In genomic region chr2:45611020-45611737, GRCh38 we compare ENCODE assay signal across 1 cellular context.
TF ChIP-seq lines count a peak whose summit lies in the region.

Gene SRBD1 (minus strand): TSS chr2:45611267. CDS start chr2:45605441, 5,826 bp downstream.

TF ChIP-seq in GM12878, 131 proteins besides CTCF, POLR2A, EP300 and RAD21 (continued from another document):
- TF ChIP-seq ZBTB33 (IDR thresholded peaks at IDR 0.05): no peak
